ENCODE assay signal across 9 cellular contexts in the genomic region with DNA sequence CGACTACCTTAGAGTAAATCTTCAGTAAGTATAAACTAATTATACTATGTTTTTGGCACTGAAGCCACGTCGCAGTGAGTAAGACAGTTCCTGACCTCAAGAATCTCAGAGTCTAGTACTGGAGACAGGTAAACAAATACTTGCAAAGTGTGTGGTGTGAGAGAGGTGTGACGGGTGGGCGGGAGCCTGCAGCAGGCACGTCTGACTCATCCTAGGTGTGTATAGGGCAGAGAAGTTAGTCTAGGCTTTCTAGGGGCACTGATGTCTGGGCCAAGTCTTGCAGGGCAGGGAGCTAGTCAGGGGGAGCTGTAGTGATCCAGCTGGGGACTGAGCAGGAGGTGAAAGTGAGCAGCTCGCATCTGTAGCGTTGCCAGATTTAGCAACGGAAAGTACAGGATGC. TPM values are rescaled to one million over a fixed set of nuclear protein-coding genes. Genes with fewer than 3 reads are reported as not detected.
A peak's percentile ranks its signal among the peaks of the same experiment; 100 is the strongest.
DNase-seq lines count a peak whose midpoint lies in the region; ATAC-seq lines count a peak whose summit lies in the region.
"Had no signal": no experiment of that assay in that cellular context is flagged by ENCODE, and none has a peak within 500 bp of the region (broad histone marks: within the 10 kb centered on the region; RNA-seq: fewer than 3 reads in every experiment).

No MANE protein-coding gene starts in this region.

- peak in 1 of 2 donors; percentile 62 for DNase-seq in activated naive CD4-positive, alpha-beta T cell treated with anti-CD3 and anti-CD28 coated beads, Interleukin-2, amount 50 U/mL, for 72 hours (ENCODE audit: low spot score in 2 of 2)
- DNase-seq in activated naive CD4-positive, alpha-beta T cell treated with anti-CD3 and anti-CD28 coated beads, Interleukin-2, amount 50 U/mL, for 16 hours: no peak
- peak; percentile 13 for DNase-seq in glomerular visceral epithelial cell (ENCODE audit: extremely low spot score)
- no peak for DNase-seq in germinal center (ENCODE audit: low spot score)
- DNase-seq in NCI-H2081 treated with DMSO at 0.1 percent for 48 hours (lab: John Stamatoyannopoulos, UW): no peak

- peak; percentile 76 to 93 for ATAC-seq in activated naive CD4-positive, alpha-beta T cell treated with anti-CD3 and anti-CD28 coated beads, Interleukin-2, amount 50 U/mL, for 72 hours
- ATAC-seq in HG03469 (IDR thresholded peaks at IDR 0.05; ENCODE audit: unreplicated experiment): peak; percentile 84
- ATAC-seq in HG03457 (IDR thresholded peaks at IDR 0.05; ENCODE audit: unreplicated experiment): no peak
- ATAC-seq in GM21737 (IDR thresholded peaks at IDR 0.05; ENCODE audit: unreplicated experiment): no peak

- H3K36me3 Mint-ChIP-seq in activated naive CD4-positive, alpha-beta T cell treated with anti-CD3 and anti-CD28 coated beads, Interleukin-2, amount 50 U/mL, for 72 hours: peaks cover under 1 to 5% of the 10 kb centered on the region in 2 donors

- peaks cover 4 to 9% of the 10 kb centered on the region in 2 donors for H3K9me3 Mint-ChIP-seq in activated naive CD4-positive, alpha-beta T cell treated with anti-CD3 and anti-CD28 coated beads, Interleukin-2, amount 50 U/mL, for 72 hours

- no peak overlapping the region for H3K27ac Mint-ChIP-seq in activated naive CD4-positive, alpha-beta T cell treated with anti-CD3 and anti-CD28 coated beads, Interleukin-2, amount 50 U/mL, for 72 hours

RNA-seq across cellular contexts. Expression of a gene that starts 35.9 kb away (rescaled TPM):
- under 1 TPM in 1 of 2 donors, not detected in 1; 0.41 TPM for total RNA-seq in activated naive CD4-positive, alpha-beta T cell treated with anti-CD3 and anti-CD28 coated beads, Interleukin-2, amount 50 U/mL, for 72 hours
- total RNA-seq: T-helper 1 cell treated with Interleukin-12 subunit alpha and Interleukin-12 subunit beta and Interleukin-4 antibody, amounts not matched to agents 30 ng/mL and 1 ng/mL, for 36 hours had no signal

Comparison
In these comparisons a context has a peak if more than half of its experiments do, and no peak if none do; other contexts are left out.
1. ATAC-seq: peak in activated naive CD4-positive, alpha-beta T cell treated with anti-CD3 and anti-CD28 coated beads, Interleukin-2, amount 50 U/mL, for 72 hours (2 of 2) and HG03469 (single experiment); none in HG03457 (single experiment) and GM21737 (single experiment).